ENCODE assay signal across 7 cellular contexts in the genomic region with DNA sequence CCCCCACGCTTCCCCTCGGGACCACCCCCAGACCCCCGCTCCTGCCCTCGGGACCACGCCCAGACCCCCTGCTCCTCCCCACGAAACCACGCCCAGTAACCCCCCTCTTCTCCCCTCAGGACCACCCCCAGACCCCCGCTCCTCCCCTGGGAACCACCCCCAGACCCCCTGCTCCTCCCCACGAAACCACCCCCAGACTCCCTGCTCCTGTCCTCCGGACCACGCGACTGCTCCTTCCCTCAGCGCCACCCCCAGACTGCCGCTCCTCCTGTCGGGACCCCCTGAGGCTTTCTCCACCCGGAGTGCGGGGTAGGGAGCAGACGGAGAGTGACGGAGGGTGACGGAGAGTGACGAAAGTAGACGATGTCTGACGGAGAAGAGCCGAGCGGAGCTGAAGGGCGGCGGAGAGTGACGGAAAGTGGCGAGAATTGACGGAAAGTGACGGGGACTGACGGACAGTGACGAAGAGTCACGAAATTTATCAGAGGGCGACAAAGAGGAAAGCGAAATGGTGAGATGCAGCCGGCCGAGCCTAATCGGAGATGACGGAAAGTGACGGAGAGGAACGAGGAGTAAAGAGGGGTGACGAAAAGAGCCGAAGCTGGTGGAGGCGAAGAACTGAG.
DNase-seq lines count a peak whose midpoint lies in the region; ATAC-seq and TF ChIP-seq lines count a peak whose summit lies in the region.
"Not testable (repeated sequence)": the region's sequence is repeated elsewhere in the genome, so short reads cannot be mapped to it uniquely, and the experiment has no call there.

No MANE protein-coding gene starts in this region.

- not testable (repeated sequence) for H3K4me1 ChIP-seq in lung (ENCODE audit: control insufficient read depth in 2 of 2, insufficient read depth in 2 of 2, low read length in 2 of 2)

- TF ChIP-seq CTCF in brain (conservative IDR thresholded peaks at IDR 0.05); lung (IDR thresholded peaks at IDR 0.05; ENCODE audit: control extremely low read depth, extremely low read depth); neural crest cell (conservative IDR thresholded peaks at IDR 0.05): not testable (repeated sequence)

- intact Hi-C loops in Right ventricle myocardium superior (cut with DNase I) = not testable (repeated sequence)

- CTCF ChIA-PET in T-cell (lab: Charles Lee) = not testable (repeated sequence)

- 71% methylated on average over 21 of the region's 45 CpGs; no CpG with 5 or more reads in 1 of the 2 donors for WGBS in lung, 2 donors

- DNase-seq in T-cell; Right ventricle myocardium superior; lung (ENCODE audit: low spot score): not testable (repeated sequence)
- DNase-seq in neural crest cell (ENCODE audit: low read depth, low spot score) = peak; percentile 34

- H3K27ac ChIP-seq in lung (ENCODE audit: low read depth in 1 of 2, low read length in 1 of 2) = not testable (repeated sequence)

- H3K27ac Mint-ChIP-seq in T-cell; brain; neural crest cell (ENCODE audit: unreplicated experiment): not testable (repeated sequence)

- POLR2A ChIA-PET in T-cell (lab: Charles Lee) = not testable (repeated sequence)

- not testable (repeated sequence) for H3K36me3 Mint-ChIP-seq in T-cell; brain; neural crest cell (ENCODE audit: low read depth)

- H3K27me3 ChIP-seq in lung (ENCODE audit: control insufficient read depth, insufficient read depth) = not testable (repeated sequence)

- ATAC-seq in GM19463 (IDR thresholded peaks at IDR 0.05; ENCODE audit: unreplicated experiment) = peak; percentile 37
- peak; percentile 41 for ATAC-seq in HG02981 (IDR thresholded peaks at IDR 0.05; ENCODE audit: unreplicated experiment)
- ATAC-seq in T-cell (replicated peaks in 1 of 4) = peak; percentile 36 to 81 (median 76)
- ATAC-seq in Right ventricle myocardium superior (ENCODE audit: poor library complexity) = peak; percentile 78
- peak; percentile 62 for ATAC-seq in lung (ENCODE audit: insufficient read depth, low FRiP score)

- H3K9me3 ChIP-seq in lung (ENCODE audit: control insufficient read depth in 2 of 2, insufficient read depth in 1 of 2, low read length in 1 of 2) = not testable (repeated sequence)

- H3K9me3 Mint-ChIP-seq in T-cell, brain, neural crest cell: not testable (repeated sequence)

- not testable (repeated sequence) for H3K36me3 ChIP-seq in lung (ENCODE audit: control insufficient read depth in 2 of 2, insufficient read depth in 2 of 2, low read length in 2 of 2)

- H3K4me3 Mint-ChIP-seq in T-cell, neural crest cell: not testable (repeated sequence)
- H3K4me3 Mint-ChIP-seq in brain = peak overlapping the region in 3 of 5 experiments; percentile 59 to 81 (median 66)

- H3K27me3 Mint-ChIP-seq in T-cell; brain; neural crest cell (ENCODE audit: low read depth): not testable (repeated sequence)

- H3K4me1 Mint-ChIP-seq in T-cell, brain, neural crest cell: not testable (repeated sequence)

- H3K4me3 ChIP-seq in lung = not testable (repeated sequence)
